18 cellular contexts compared by ENCODE assay signal in genomic region chr5:32951878-32952277, GRCh38.
DNase-seq lines count a peak whose midpoint lies in the region; FAIRE-seq and TF ChIP-seq lines count a peak whose summit lies in the region.
"Had no signal": no experiment of that assay in that cellular context is flagged by ENCODE, and none has a peak within 500 bp of the region (broad histone marks: within the 10 kb centered on the region; RNA-seq: fewer than 3 reads in every experiment).

No MANE protein-coding gene starts in this region.

- H3K27ac ChIP-seq in H9 (ENCODE audit: insufficient read length, low read depth, low read length) (no peak overlapping the region), HUES6 (ENCODE audit: low read depth, low read length) (peak overlapping the region; percentile 80), H1 (ENCODE audit: low read depth, low read length) (no peak overlapping the region), mesendoderm (ENCODE audit: low read depth, low read length) (peak overlapping the region; percentile 15), tibial nerve (no peak overlapping the region)

- peak; percentile 59 for DNase-seq in H9
- DNase-seq in H1 (ENCODE audit: low read depth in 1 of 2, low spot score in 2 of 2), result no peak
- no peak for DNase-seq in mesendoderm
- DNase-seq in NCI-H1694 treated with DMSO at 0.1 percent for 48 hours (lab: John Stamatoyannopoulos, UW), result no peak
- DNase-seq in tibial nerve (ENCODE audit: low spot score in 2 of 2), result no peak
- no peak for DNase-seq in GM03348 (ENCODE audit: low spot score)
- DNase-seq in MCF 10A (ENCODE audit: unreplicated experiment), result no peak
- DNase-seq: C1 segment of cervical spinal cord; Calu3; CD4-positive, alpha-beta memory T cell; COR-L47; DMS53; DMS79 treated with DMSO at 0.1 percent for 48 hours; GF-D8; HFFc6 had no signal

- H3K14ac ChIP-seq in H9 (ENCODE audit: insufficient read depth, low read length), result no peak overlapping the region
- H3K14ac ChIP-seq in H1 (ENCODE audit: insufficient read length), result no peak overlapping the region

- no peak overlapping the region for H3K4me3 ChIP-seq in HUES6 (ENCODE audit: low read depth, low read length)
- no peak overlapping the region for H3K4me3 ChIP-seq in H1 (ENCODE audit: extremely low read depth in 1 of 4, insufficient read depth in 2 of 4, low read depth in 3 of 4, low read length in 4 of 4)
- H3K4me3 ChIP-seq in mesendoderm (ENCODE audit: low read length), result no peak overlapping the region
- H3K4me3 ChIP-seq in tibial nerve, result no peak overlapping the region
- H3K4me3 ChIP-seq: HAP-1 had no signal

- H2BK120ac ChIP-seq in H9 (ENCODE audit: low read depth, low read length, poor library complexity, severe bottlenecking) (no peak overlapping the region), H1 (replicated peaks; ENCODE audit: low read depth, low read length) (no peak overlapping the region), mesendoderm (ENCODE audit: low read depth, low read length) (no peak overlapping the region)

- no peak overlapping the region for H2BK12ac ChIP-seq in H9 (ENCODE audit: insufficient read length, low read depth, low read length)
- H2BK12ac ChIP-seq in H1 (ENCODE audit: low read depth, low read length), result 0 out of 2 replicates have a peak overlapping the region, but pooled peaks have one; percentile 21

- H2BK15ac ChIP-seq in H9 (ENCODE audit: low read depth, low read length) (no peak overlapping the region), H1 (ENCODE audit: low read length) (no peak overlapping the region), mesendoderm (replicated peaks; ENCODE audit: low read depth) (no peak overlapping the region)

- no peaks in the 10 kb centered on the region for H3K36me3 ChIP-seq in HUES6 (ENCODE audit: control insufficient read depth, insufficient read depth, low read length)
- H3K36me3 ChIP-seq in H1 (ENCODE audit: control insufficient read depth in 2 of 4, insufficient read depth in 4 of 4, low read length in 3 of 4), result no peaks in the 10 kb centered on the region
- no peaks in the 10 kb centered on the region for H3K36me3 ChIP-seq in mesendoderm (ENCODE audit: control insufficient read depth, insufficient read depth, low read length)
- H3K36me3 ChIP-seq in tibial nerve, result no peaks in the 10 kb centered on the region
- H3K36me3 ChIP-seq: HAP-1 had no signal

- H3K9ac ChIP-seq in H9 (ENCODE audit: extremely low read depth, insufficient read length, low read length) (no peak overlapping the region), HUES6 (ENCODE audit: low read length) (peak overlapping the region; percentile 7), H1 (replicated peaks in 1 of 4; ENCODE audit: extremely low read depth in 1 of 4, low read depth in 3 of 4, low read length in 3 of 4) (no peak overlapping the region), mesendoderm (ENCODE audit: low read length) (no peak overlapping the region)

- no peak overlapping the region for H4K8ac ChIP-seq in H9 (replicated peaks; ENCODE audit: insufficient read length, low read depth, low read length)
- H4K8ac ChIP-seq in H1 (ENCODE audit: extremely low read depth, insufficient read depth, low read length), result no peak overlapping the region
- H4K8ac ChIP-seq in mesendoderm (ENCODE audit: low read depth, low read length), result no peak overlapping the region

- no peak overlapping the region for H2BK20ac ChIP-seq in H9 (ENCODE audit: low read depth, low read length, poor library complexity, severe bottlenecking)
- H2BK20ac ChIP-seq in H1 (ENCODE audit: low read length), result peak overlapping the region; percentile 88; the same call in 1 of the 2 replicates

- no TSS peak for BruUV-seq in MCF 10A (replicated peaks; lab: Mats Ljungman, UMichigan)

- no peak overlapping the region for H3K4me2 ChIP-seq in H9 (ENCODE audit: insufficient read depth, insufficient read length, low read length)
- H3K4me2 ChIP-seq in H1 (ENCODE audit: insufficient read depth in 1 of 2, low read depth in 2 of 2, low read length in 2 of 2), result no peak overlapping the region
- no peak overlapping the region for H3K4me2 ChIP-seq in mesendoderm (ENCODE audit: low read length)

- no peaks in the 10 kb centered on the region for H3K9me3 ChIP-seq in H9 (ENCODE audit: control insufficient read depth, low read depth, low read length)
- H3K9me3 ChIP-seq in HUES6 (ENCODE audit: control insufficient read depth, insufficient read depth, low read depth, low read length), result peaks cover 6% of the 10 kb centered on the region
- no peaks in the 10 kb centered on the region for H3K9me3 ChIP-seq in H1 (ENCODE audit: insufficient read depth in 2 of 2, low read depth in 1 of 2, low read length in 1 of 2)
- no peaks in the 10 kb centered on the region for H3K9me3 ChIP-seq in tibial nerve
- H3K9me3 ChIP-seq: HAP-1 had no signal

- POLR2A ChIA-PET in H1 (lab: Charles Lee; ENCODE audit: partially characterized antibody) (no interaction called here), MCF 10A (lab: Yijun Ruan, JAX) (interaction anchor here (1.3 kb wide), 1 partner anchor 17 kb away, joined by 3 read pairs; no protein-coding TSS in a partner anchor)

- CTCF ChIA-PET in H1 (lab: Charles Lee; ENCODE audit: partially characterized antibody) (interaction anchor here (0.9 to 1.8 kb wide), 7 partner anchors 9 to 428 kb away, joined by 3 to 6 read pairs (median 3); no protein-coding TSS in a partner anchor), MCF 10A (lab: Yijun Ruan, JAX) (interaction anchor here (0.8 to 0.9 kb wide), 2 partner anchors 11 to 244 kb away, joined by 3 to 4 read pairs; no protein-coding TSS in a partner anchor)

- TF ChIP-seq EP300 in H1 (IDR thresholded peaks at IDR 0.05; ENCODE audit: borderline replicate concordance in 1 of 2, low read depth in 2 of 2, low read length in 2 of 2) (no peak), tibial nerve (IDR thresholded peaks at IDR 0.05) (no peak)

- H4K91ac ChIP-seq in H9 (ENCODE audit: insufficient read length, low read depth, low read length) (no peak overlapping the region), H1 (replicated peaks; ENCODE audit: insufficient read length, low read length) (no peak overlapping the region)

- no peaks in the 10 kb centered on the region for H4K20me1 ChIP-seq in H9 (ENCODE audit: control insufficient read depth, insufficient read depth, insufficient read length)
- no peaks in the 10 kb centered on the region for H4K20me1 ChIP-seq in H1 (replicated peaks in 1 of 2; ENCODE audit: control insufficient read depth in 1 of 2, insufficient read depth in 2 of 2, low read length in 2 of 2)

- H3K27me3 Mint-ChIP-seq in H9 (ENCODE audit: low read depth) (no peaks in the 10 kb centered on the region), MCF 10A (ENCODE audit: insufficient read depth, unreplicated experiment) (no peaks in the 10 kb centered on the region)
- H3K27me3 Mint-ChIP-seq: CD4-positive, alpha-beta memory T cell had no signal

- H3K9me3 Mint-ChIP-seq in H9 (peaks cover 4 to 5% of the 10 kb centered on the region in 2 experiments; a peak in 3 of 5 replicates), MCF 10A (ENCODE audit: unreplicated experiment) (no peaks in the 10 kb centered on the region)
- H3K9me3 Mint-ChIP-seq: HFFc6 had no signal

- H3K4me1 ChIP-seq in H9 (ENCODE audit: insufficient read depth, low read length) (no peaks in the 10 kb centered on the region; the same call in 1 of the 2 replicates), HUES6 (ENCODE audit: control insufficient read depth, insufficient read depth, low read length) (peaks cover 30% of the 10 kb centered on the region), H1 (replicated peaks in 1 of 4; ENCODE audit: control insufficient read depth in 3 of 4, insufficient read depth in 4 of 4, low read length in 3 of 4) (peaks cover 5 to 10% (median 7%) of the 10 kb centered on the region in 4 experiments; a peak in 6 of 7 replicates), mesendoderm (ENCODE audit: control insufficient read depth, low read depth, low read length) (no peaks in the 10 kb centered on the region), tibial nerve (no peaks in the 10 kb centered on the region)

- H4K5ac ChIP-seq in H9 (ENCODE audit: insufficient read length, low read depth, low read length) (no peak overlapping the region), H1 (ENCODE audit: insufficient read length, low read depth, low read length) (no peak overlapping the region), mesendoderm (ENCODE audit: low read length) (no peak overlapping the region)

- intact Hi-C loops in MCF 10A (cut with micrococcal nuclease), result no loop called here

- no peak overlapping the region for H3T11ph ChIP-seq in H9 (ENCODE audit: low read length)

- no peaks in the 10 kb centered on the region for H3K23me2 ChIP-seq in H9 (ENCODE audit: insufficient read length, low read depth, low read length, poor library complexity, severe bottlenecking)
- H3K23me2 ChIP-seq in H1 (ENCODE audit: low read depth, low read length), result no peaks in the 10 kb centered on the region; the same call in 1 of the 2 replicates

- no peak for TF ChIP-seq RAD21 in H1 (IDR thresholded peaks at IDR 0.05 in 1 of 2, conservative IDR thresholded peaks at IDR 0.05 in 1 of 2; ENCODE audit: low read depth in 2 of 2, low read length in 2 of 2)

- H3K27me3 ChIP-seq in H9 (ENCODE audit: insufficient read depth, low read length) (no peaks in the 10 kb centered on the region), HUES6 (ENCODE audit: control insufficient read depth, insufficient read depth, low read length) (no peaks in the 10 kb centered on the region), H1 (replicated peaks in 1 of 4; ENCODE audit: control insufficient read depth in 3 of 4, extremely low read depth in 1 of 4, insufficient read depth in 3 of 4, low read length in 3 of 4) (no peaks in the 10 kb centered on the region), mesendoderm (ENCODE audit: insufficient read depth, low read length, poor library complexity) (no peaks in the 10 kb centered on the region), tibial nerve (no peaks in the 10 kb centered on the region)

- no peak overlapping the region for H3K56ac ChIP-seq in H9 (ENCODE audit: insufficient read length, low read depth, low read length)
- H3K56ac ChIP-seq in H1 (replicated peaks; ENCODE audit: insufficient read length, low read depth, low read length), result no peak overlapping the region
- H3K56ac ChIP-seq in mesendoderm (ENCODE audit: low read length), result peak overlapping the region; percentile 74

- H3K79me2 ChIP-seq in H9 (ENCODE audit: insufficient read depth, low read length) (no peaks in the 10 kb centered on the region), H1 (ENCODE audit: control insufficient read depth in 1 of 2, insufficient read depth in 2 of 2, low read length in 2 of 2) (no peaks in the 10 kb centered on the region), mesendoderm (ENCODE audit: control insufficient read depth, insufficient read depth, low read length) (no peaks in the 10 kb centered on the region)

- no peaks in the 10 kb centered on the region for H3K79me1 ChIP-seq in H9 (ENCODE audit: insufficient read depth, low read depth, low read length, poor library complexity, severe bottlenecking)
- no peaks in the 10 kb centered on the region for H3K79me1 ChIP-seq in H1 (ENCODE audit: low read depth, low read length)
- no peaks in the 10 kb centered on the region for H3K79me1 ChIP-seq in mesendoderm (ENCODE audit: low read length)

- H3K4ac ChIP-seq in H9 (ENCODE audit: low read depth, low read length), result no peak overlapping the region
- H3K4ac ChIP-seq in H1 (replicated peaks; ENCODE audit: insufficient read length, low read depth, low read length), result no peak overlapping the region
- H3K4ac ChIP-seq in mesendoderm (ENCODE audit: low read depth, low read length), result peak overlapping the region; percentile 6

- peaks cover 0 to 19% (median 2%) of the 10 kb centered on the region in 3 experiments; a peak in 5 of 7 replicates for H3K36me3 Mint-ChIP-seq in H9 (ENCODE audit: insufficient read depth in 1 of 3, low read depth in 3 of 3)
- H3K36me3 Mint-ChIP-seq in MCF 10A (ENCODE audit: insufficient read depth, unreplicated experiment), result no peaks in the 10 kb centered on the region
- H3K36me3 Mint-ChIP-seq: CD4-positive, alpha-beta memory T cell had no signal

- H3K4me1 Mint-ChIP-seq in H9 (peaks cover 25 to 27% of the 10 kb centered on the region in 2 experiments), MCF 10A (ENCODE audit: insufficient read depth, unreplicated experiment) (peaks cover 6% of the 10 kb centered on the region)
- H3K4me1 Mint-ChIP-seq: CD4-positive, alpha-beta memory T cell had no signal

- no peak overlapping the region for H3K23ac ChIP-seq in H9 (ENCODE audit: insufficient read length, low read depth, low read length)
- H3K23ac ChIP-seq in H1 (ENCODE audit: insufficient read length), result no peak overlapping the region
- no peak overlapping the region for H3K23ac ChIP-seq in mesendoderm (ENCODE audit: low read length)

- H2AK5ac ChIP-seq in H9 (ENCODE audit: insufficient read length, low read length), result no peak overlapping the region
- no peak overlapping the region for H2AK5ac ChIP-seq in H1 (ENCODE audit: low read depth, low read length)
- no peak overlapping the region for H2AK5ac ChIP-seq in mesendoderm (ENCODE audit: low read length)

- H3K18ac ChIP-seq in H9 (ENCODE audit: insufficient read length, low read depth, low read length), result no peak overlapping the region
- peak overlapping the region; percentile 43; the same call in 1 of the 2 replicates for H3K18ac ChIP-seq in H1 (ENCODE audit: extremely low read depth, low read length)
- peak overlapping the region; percentile 56 for H3K18ac ChIP-seq in mesendoderm (ENCODE audit: low read length)

- H2BK5ac ChIP-seq in H9 (ENCODE audit: insufficient read length, low read length), result no peak overlapping the region
- no peak overlapping the region for H2BK5ac ChIP-seq in H1 (ENCODE audit: low read depth, low read length)
- H2BK5ac ChIP-seq in mesendoderm (ENCODE audit: low read length), result peak overlapping the region; percentile 93

- no peak for FAIRE-seq in H1 (lab: Jason Lieb, UNC)
- FAIRE-seq: GM12892 had no signal

- TF ChIP-seq POLR2A in H1 (IDR thresholded peaks at IDR 0.05; ENCODE audit: control extremely low read depth in 1 of 2, low read depth in 2 of 2, low read length in 2 of 2) (no peak), tibial nerve (IDR thresholded peaks at IDR 0.05) (no peak)

- no peak for TF ChIP-seq CTCF in H9 (conservative IDR thresholded peaks at IDR 0.05)
- TF ChIP-seq CTCF in H1 (IDR thresholded peaks at IDR 0.05; ENCODE audit: control extremely low read depth in 1 of 3, insufficient read depth in 1 of 3, low read depth in 1 of 3, low read length in 3 of 3), result no peak
- TF ChIP-seq CTCF in tibial nerve (IDR thresholded peaks at IDR 0.05), result no peak
- TF ChIP-seq CTCF in MCF 10A (IDR thresholded peaks at IDR 0.05; ENCODE audit: unreplicated experiment), result no peak

- no CpG with 5 or more reads among the region's 2 CpGs for WGBS in H9 (ENCODE audit: extremely low coverage, insufficient read length, low lambda C conversion rate)
- WGBS in H1 (ENCODE audit: extremely low coverage in 1 of 2, insufficient coverage in 1 of 2, insufficient read length in 1 of 2, insufficient replicate concordance in 2 of 2, low coverage in 1 of 2, low lambda C conversion rate in 2 of 2, missing lambda C conversion rate in 1 of 2), 2 experiments, result 76% methylated on average over 2 of the region's 2 CpGs; no CpG with 5 or more reads in 1 of the 2 experiments
- WGBS in mesendoderm (ENCODE audit: extremely low coverage, insufficient coverage, low lambda C conversion rate), result no CpG with 5 or more reads among the region's 2 CpGs
- WGBS in tibial nerve, 2 donors, result 67 to 73% methylated on average over 2 of the region's 2 CpGs

- H3K27ac Mint-ChIP-seq in H9 (peak overlapping the region; percentile 1 to 78 (median 66); a peak in 4 of 7 replicates), MCF 10A (ENCODE audit: low read depth, unreplicated experiment) (no peak overlapping the region)
- H3K27ac Mint-ChIP-seq: CD4-positive, alpha-beta memory T cell; HFFc6 had no signal

- H3K4me3 Mint-ChIP-seq in H9, result no peak overlapping the region
- H3K4me3 Mint-ChIP-seq in MCF 10A (ENCODE audit: unreplicated experiment), result no peak overlapping the region
- H3K4me3 Mint-ChIP-seq: CD4-positive, alpha-beta memory T cell; HFFc6 had no signal

- H2AFZ ChIP-seq in H9 (ENCODE audit: low read length) (no peak overlapping the region), H1 (ENCODE audit: low read length) (no peak overlapping the region)

Comparison
In these comparisons a context has a peak if more than half of its experiments do, and no peak if none do; other contexts are left out.
1. H3K27ac ChIP-seq: peak in HUES6 (single experiment) and mesendoderm (single experiment); none in H9 (single experiment), H1 (single experiment) and tibial nerve (0 of 4).